9 cellular contexts compared by ENCODE assay signal in the genomic region with DNA sequence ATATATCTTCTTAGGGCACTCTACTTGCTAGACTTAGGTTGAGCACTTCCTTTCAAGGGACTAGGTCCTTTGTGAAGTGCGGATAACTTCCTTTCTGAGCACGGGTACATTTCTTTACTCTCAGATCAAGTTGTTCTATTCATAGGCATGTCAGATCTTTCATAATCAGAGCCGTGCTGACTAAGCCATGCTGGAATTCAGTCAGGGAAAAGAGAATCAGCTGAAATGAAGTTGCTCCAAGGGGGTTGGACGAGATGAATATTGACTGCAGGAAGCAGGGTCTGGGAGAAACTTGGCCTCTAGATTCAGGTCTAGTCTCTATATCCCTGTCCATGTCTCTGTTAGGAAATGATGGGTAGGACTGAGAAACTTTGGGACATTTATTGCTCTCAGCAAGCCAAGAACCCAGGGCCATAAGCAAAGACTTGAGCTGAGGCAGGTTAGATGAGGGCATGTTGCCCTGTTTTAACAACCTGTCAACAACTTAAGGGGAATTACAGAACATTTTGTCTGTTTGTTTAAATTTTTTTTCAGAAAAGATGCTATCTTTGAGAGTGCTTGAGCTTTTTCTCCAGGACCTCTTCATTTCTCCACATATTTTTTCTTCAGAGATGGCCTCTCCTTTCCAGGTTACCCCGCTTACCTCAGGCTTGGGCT. TPM values are rescaled to one million over a fixed set of nuclear protein-coding genes. Genes with fewer than 3 reads are reported as not detected.
DNase-seq lines count a peak whose midpoint lies in the region; ATAC-seq, FAIRE-seq and TF ChIP-seq lines count a peak whose summit lies in the region.
"Had no signal": no experiment of that assay in that cellular context is flagged by ENCODE, and none has a peak within 500 bp of the region (broad histone marks: within the 10 kb centered on the region; RNA-seq: fewer than 3 reads in every experiment).

No MANE protein-coding gene starts in this region.

- H3K27me3 ChIP-seq in small intestine (ENCODE audit: control insufficient read depth in 2 of 2, insufficient read depth in 2 of 2, low read length in 2 of 2): no peaks in the 10 kb centered on the region

- peak; percentile 78 for DNase-seq in HS-5 (ENCODE audit: low read depth)
- peak; percentile 90 to 96 for DNase-seq in cardiac fibroblast (ENCODE audit: low read depth in 2 of 2)
- DNase-seq in hepatic stellate cell (ENCODE audit: low spot score): peak; percentile 34
- no peak for DNase-seq in type B pancreatic cell (ENCODE audit: extremely low spot score, unreplicated experiment)
- no peak for DNase-seq in small intestine
- no peak for DNase-seq in stimulated activated CD4-positive, alpha-beta T cell treated with anti-CD3 and anti-CD28 coated beads, Interleukin-4, amount 100 ng/mL, for 1 hour
- DNase-seq: effector memory CD8-positive, alpha-beta T cell had no signal

- TF ChIP-seq CTCF in cardiac fibroblast (IDR thresholded peaks at IDR 0.05; ENCODE audit: low read depth, low read length) (no peak), type B pancreatic cell (conservative IDR thresholded peaks at IDR 0.05) (no peak)

- no peak overlapping the region for H3K4me3 ChIP-seq in cardiac fibroblast (replicated peaks in 1 of 2; ENCODE audit: low read depth in 2 of 2, low read length in 2 of 2)
- H3K4me3 ChIP-seq in small intestine (ENCODE audit: low read depth in 1 of 2, low read length in 2 of 2): no peak overlapping the region

- no peak overlapping the region for H3K27ac ChIP-seq in small intestine (ENCODE audit: low read depth in 1 of 2, low read length in 1 of 2)
- H3K27ac ChIP-seq: HL-60 had no signal

- no peaks in the 10 kb centered on the region for H3K27me3 Mint-ChIP-seq in type B pancreatic cell

- H3K27ac Mint-ChIP-seq in type B pancreatic cell: peak overlapping the region; percentile 11
- H3K27ac Mint-ChIP-seq: effector memory CD8-positive, alpha-beta T cell had no signal

- no peaks in the 10 kb centered on the region for H3K36me3 Mint-ChIP-seq in type B pancreatic cell

- H3K4me1 ChIP-seq in small intestine (ENCODE audit: control insufficient read depth in 2 of 2, insufficient read depth in 1 of 2, low read depth in 1 of 2, low read length in 1 of 2): peaks cover 0 to 4% of the 10 kb centered on the region in 2 donors

- H3K36me3 ChIP-seq in small intestine (ENCODE audit: control insufficient read depth in 2 of 2, insufficient read depth in 2 of 2, low read length in 2 of 2): no peaks in the 10 kb centered on the region

- H3K4me3 Mint-ChIP-seq in type B pancreatic cell: no peak overlapping the region
- H3K4me3 Mint-ChIP-seq: effector memory CD8-positive, alpha-beta T cell had no signal

- no peak for ATAC-seq in GM19397 (IDR thresholded peaks at IDR 0.05; ENCODE audit: unreplicated experiment)
- ATAC-seq: effector memory CD8-positive, alpha-beta T cell had no signal

- WGBS in small intestine, 3 donors: 66 to 84% (median 76%) methylated on average over 5 of the region's 5 CpGs

- no peaks in the 10 kb centered on the region for H3K9me3 ChIP-seq in small intestine (ENCODE audit: control insufficient read depth, low read depth)

- H3K4me1 Mint-ChIP-seq in type B pancreatic cell (ENCODE audit: unreplicated experiment): peaks cover 13% of the 10 kb centered on the region

- FAIRE-seq in small intestine (lab: Jason Lieb, UNC): no peak

- no peaks in the 10 kb centered on the region for H3K9me3 Mint-ChIP-seq in type B pancreatic cell
- H3K9me3 Mint-ChIP-seq: effector memory CD8-positive, alpha-beta T cell had no signal

RNA-seq across cellular contexts. Expression of gene AREG, which starts 28.3 kb away (rescaled TPM):
- total RNA-seq in type B pancreatic cell (ENCODE audit: low replicate concordance): 17.1 and 58.0 TPM in 2 replicates
- 10 to 100 TPM in 1 of 3 donors, 1 to 10 TPM in 2; 1.3 to 13.2 (median 3.0) TPM for polyA plus RNA-seq in small intestine

Comparison
In these comparisons a context has a peak if more than half of its experiments do, and no peak if none do; other contexts are left out.
1. DNase-seq: peak in HS-5 (single experiment), cardiac fibroblast (2 of 2) and hepatic stellate cell (single experiment); none in type B pancreatic cell (single experiment), small intestine (single experiment) and stimulated activated CD4-positive, alpha-beta T cell treated with anti-CD3 and anti-CD28 coated beads, Interleukin-4, amount 100 ng/mL, for 1 hour (single experiment).